1 cellular context compared by ENCODE assay signal in genomic region chr1:16367258-16367967, GRCh38.
A peak's percentile ranks its signal among the peaks of the same experiment; 100 is the strongest.
TF ChIP-seq lines count a peak whose summit lies in the region.

No MANE protein-coding gene starts in this region.

TF ChIP-seq in K562, 482 proteins besides CTCF, POLR2A, EP300 and RAD21 (continued from another document):
- TF ChIP-seq, protein P1, sequence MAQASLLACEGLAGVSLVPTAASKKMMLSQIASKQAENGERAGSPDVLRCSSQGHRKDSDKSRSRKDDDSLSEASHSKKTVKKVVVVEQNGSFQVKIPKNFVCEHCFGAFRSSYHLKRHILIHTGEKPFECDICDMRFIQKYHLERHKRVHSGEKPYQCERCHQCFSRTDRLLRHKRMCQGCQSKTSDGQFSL (CRISPR knock-in tag; IDR thresholded peaks at IDR 0.05), result 0 out of 2 replicates have a peak, but pooled peaks have one; percentile 40
- TF ChIP-seq, protein P1 (tag; IDR thresholded peaks at IDR 0.05), result peak in 1 of 2 experiments; percentile 42; a peak in 1 of 4 replicates
- TF ChIP-seq ZNF12 (CRISPR knock-in tag; IDR thresholded peaks at IDR 0.05), result peak; percentile 9; the same call in 1 of the 2 replicates
- no peak for TF ChIP-seq BACH1 (tag; IDR thresholded peaks at IDR 0.05)
- TF ChIP-seq RBFOX2 (IDR thresholded peaks at IDR 0.05; ENCODE audit: low read depth, low read length), result peak; percentile 93
- no peak for TF ChIP-seq ZNF444 (CRISPR knock-in tag; IDR thresholded peaks at IDR 0.05)
- peak; percentile 52; the same call in 1 of the 2 replicates for TF ChIP-seq ZBTB49 (CRISPR knock-in tag; IDR thresholded peaks at IDR 0.05; ENCODE audit: borderline replicate concordance)
- TF ChIP-seq ZBTB1 (CRISPR knock-in tag; IDR thresholded peaks at IDR 0.05; ENCODE audit: borderline replicate concordance, low read depth), result peak; percentile 53; the same call in 1 of the 2 replicates
- TF ChIP-seq FOXA1 (IDR thresholded peaks at IDR 0.05; ENCODE audit: borderline replicate concordance), result no peak
- TF ChIP-seq MTA1 (IDR thresholded peaks at IDR 0.05; ENCODE audit: borderline replicate concordance), result peak; percentile 7; the same call in 1 of the 2 replicates
- TF ChIP-seq SMARCE1 (IDR thresholded peaks at IDR 0.05), result 0 out of 2 replicates have a peak, but pooled peaks have one; percentile 45
- TF ChIP-seq CCNT2 (IDR thresholded peaks at IDR 0.05; ENCODE audit: borderline replicate concordance, extremely low read depth, insufficient read length, low read depth, low read length), result peak; percentile 68
- no peak for TF ChIP-seq DDX20 (tag; IDR thresholded peaks at IDR 0.05; ENCODE audit: low read depth)
- TF ChIP-seq PCBP1 (IDR thresholded peaks at IDR 0.05; ENCODE audit: low read depth, low read length, poor library complexity, severe bottlenecking), result peak; percentile 78
- peak; percentile 52; the same call in 1 of the 2 replicates for TF ChIP-seq HLTF (IDR thresholded peaks at IDR 0.05)
- TF ChIP-seq ZNF347 (CRISPR knock-in tag; IDR thresholded peaks at IDR 0.05; ENCODE audit: low read depth), result no peak
- TF ChIP-seq ZBTB17 (CRISPR knock-in tag; IDR thresholded peaks at IDR 0.05), result peak; percentile 68
TF ChIP-seq in K562: peak in this region for 123.
